8 cellular contexts compared by ENCODE assay signal in genomic region chr18:13382990-13383821, GRCh38.
A peak's percentile ranks its signal among the peaks of the same experiment; 100 is the strongest.
DNase-seq lines count a peak whose midpoint lies in the region; ATAC-seq and TF ChIP-seq lines count a peak whose summit lies in the region.

No MANE protein-coding gene starts in this region.

- peaks cover 91% of the 10 kb centered on the region for H4K20me1 ChIP-seq in BLaER1
- no peaks in the 10 kb centered on the region for H4K20me1 ChIP-seq in OCI-LY1 (ENCODE audit: insufficient read depth, low read length)

- H3K36me3 ChIP-seq in BLaER1 = peaks cover 27% of the 10 kb centered on the region
- H3K36me3 ChIP-seq in OCI-LY1 (ENCODE audit: insufficient read depth, low read length) = peaks cover 3% of the 10 kb centered on the region; the same call in 1 of the 2 replicates
- peaks cover 2 to 4% of the 10 kb centered on the region in 2 donors for H3K36me3 ChIP-seq in duodenal mucosa (ENCODE audit: control insufficient read depth in 1 of 2, insufficient read depth in 2 of 2, low read length in 2 of 2)

- no peak for ATAC-seq in GM21423 (IDR thresholded peaks at IDR 0.05; ENCODE audit: unreplicated experiment)
- no peak for ATAC-seq in HG03571 (IDR thresholded peaks at IDR 0.05; ENCODE audit: unreplicated experiment)

- peak overlapping the region; percentile 20 for H3K27ac Mint-ChIP-seq in neural crest cell (ENCODE audit: unreplicated experiment)

- H3K4me3 Mint-ChIP-seq in neural crest cell = peak overlapping the region; percentile 6

- no peaks in the 10 kb centered on the region for H3F3A ChIP-seq in OCI-LY1 (ENCODE audit: insufficient read depth, low read length)

- TF ChIP-seq CTCF in OCI-LY1 (IDR thresholded peaks at IDR 0.05; ENCODE audit: low read length) (no peak), neural crest cell (conservative IDR thresholded peaks at IDR 0.05) (no peak)

- no peaks in the 10 kb centered on the region for H3K9me2 ChIP-seq in OCI-LY1 (ENCODE audit: low read depth, low read length)

- no peaks in the 10 kb centered on the region for H3K9me3 Mint-ChIP-seq in neural crest cell

- H3K27me3 ChIP-seq in BLaER1 = no peaks in the 10 kb centered on the region
- no peaks in the 10 kb centered on the region for H3K27me3 ChIP-seq in OCI-LY1 (ENCODE audit: insufficient read depth, low read length)
- H3K27me3 ChIP-seq in duodenal mucosa (ENCODE audit: control insufficient read depth in 1 of 2, insufficient read depth in 2 of 2, low read length in 2 of 2) = no peaks in the 10 kb centered on the region

- no peaks in the 10 kb centered on the region for H3K9me3 ChIP-seq in BLaER1
- H3K9me3 ChIP-seq in OCI-LY1 (ENCODE audit: low read length) = peaks cover 4% of the 10 kb centered on the region
- H3K9me3 ChIP-seq in duodenal mucosa (ENCODE audit: control insufficient read depth in 1 of 2, low read length in 2 of 2) = no peaks in the 10 kb centered on the region

- no peaks in the 10 kb centered on the region for H3K36me3 Mint-ChIP-seq in neural crest cell (ENCODE audit: low read depth)

- no peak overlapping the region for H3K4me3 ChIP-seq in BLaER1
- H3K4me3 ChIP-seq in OCI-LY1 (ENCODE audit: low read depth, low read length, poor library complexity, severe bottlenecking) = peak overlapping the region; percentile 43
- peak overlapping the region; percentile 37 to 67 for H3K4me3 ChIP-seq in duodenal mucosa (ENCODE audit: low read depth in 1 of 2, low read length in 2 of 2)

- no peak overlapping the region for H2AFZ ChIP-seq in OCI-LY1 (ENCODE audit: low read length)

- peaks cover 32% of the 10 kb centered on the region for H3K4me1 Mint-ChIP-seq in neural crest cell

- H3K9ac ChIP-seq in BLaER1 (peak overlapping the region; percentile 37), OCI-LY1 (ENCODE audit: low read length) (peak overlapping the region; percentile 10; the same call in 1 of the 2 replicates), duodenal mucosa (ENCODE audit: low read depth in 1 of 2, low read length in 2 of 2) (peak overlapping the region; percentile 49 to 55)

- H3K27ac ChIP-seq in BLaER1 = peak overlapping the region; percentile 78
- peak overlapping the region; percentile 77 for H3K27ac ChIP-seq in OCI-LY1 (ENCODE audit: low read depth, low read length, poor library complexity, severe bottlenecking)
- peak overlapping the region; percentile 32 for H3K27ac ChIP-seq in duodenal mucosa (ENCODE audit: low read depth, low read length)

- no peaks in the 10 kb centered on the region for H3K27me3 Mint-ChIP-seq in neural crest cell (ENCODE audit: low read depth)

- H3K4me2 ChIP-seq in BLaER1 (peak overlapping the region; percentile 90), OCI-LY1 (ENCODE audit: low read length) (peak overlapping the region; percentile 66)

- H3K4me1 ChIP-seq in BLaER1 (peaks cover 73% of the 10 kb centered on the region), OCI-LY1 (ENCODE audit: insufficient read depth, low read length, severe bottlenecking) (peaks cover 36% of the 10 kb centered on the region), duodenal mucosa (ENCODE audit: control insufficient read depth in 1 of 2, insufficient read depth in 2 of 2, low read length in 2 of 2) (peaks cover 27 to 30% of the 10 kb centered on the region in 2 donors)

- no peak for DNase-seq in neural crest cell (ENCODE audit: low read depth, low spot score)
- no peak for DNase-seq in HPDE6-E6E7 (ENCODE audit: extremely low spot score)
- DNase-seq in cortex of kidney (lab: John Stamatoyannopoulos, UW) = no peak

- H3K79me2 ChIP-seq in OCI-LY1 (ENCODE audit: insufficient read depth, low read length) = no peaks in the 10 kb centered on the region
